ENCODE assay signal across 12 cellular contexts in the genomic region with DNA sequence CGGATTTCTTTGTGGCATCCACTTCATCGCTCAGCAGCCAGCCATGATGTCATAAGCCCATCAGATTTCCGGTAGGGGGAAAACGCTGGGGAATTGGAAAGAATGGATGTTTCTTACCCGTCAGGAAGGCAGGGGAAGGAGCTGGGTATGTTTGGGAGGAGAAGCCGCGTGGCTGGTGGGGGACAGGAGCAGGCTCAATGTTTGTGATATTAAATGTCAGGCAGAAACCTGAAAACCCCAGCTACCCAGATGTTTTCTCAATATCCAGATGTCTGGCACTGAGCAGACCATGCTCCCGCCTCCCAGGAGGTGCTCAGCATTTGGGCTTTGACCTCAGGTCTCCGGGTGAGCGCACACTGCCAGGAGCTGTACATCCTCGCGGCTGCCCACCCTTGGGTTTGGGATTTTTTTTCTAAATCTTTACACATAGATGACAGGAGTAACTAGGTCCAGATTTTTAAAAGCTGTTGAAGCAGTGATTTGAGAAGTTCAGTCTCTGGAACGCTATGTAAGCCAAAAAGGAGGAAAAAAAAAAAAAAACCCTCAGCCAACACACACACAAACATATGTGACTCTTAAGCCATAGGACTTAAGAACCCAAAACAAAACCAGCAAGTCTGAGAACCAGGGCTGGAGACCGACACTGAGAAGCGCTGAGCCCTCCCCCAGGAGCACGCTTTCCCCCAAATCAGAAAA.
DNase-seq lines count a peak whose midpoint lies in the region; ATAC-seq, FAIRE-seq and TF ChIP-seq lines count a peak whose summit lies in the region.
"Had no signal": no experiment of that assay in that cellular context is flagged by ENCODE, and none has a peak within 500 bp of the region (broad histone marks: within the 10 kb centered on the region; RNA-seq: fewer than 3 reads in every experiment).

No MANE protein-coding gene starts in this region.

- H3K9ac ChIP-seq in kidney (ENCODE audit: low read length in 2 of 2) = peak overlapping the region in 1 of 2 donors; percentile 3

- DNase-seq in ELF-1 (ENCODE audit: low read depth, low spot score) (peak; percentile 49), SK-MEL-5 (ENCODE audit: low read depth, low spot score) (peak; percentile 84), globus pallidus (ENCODE audit: low spot score) (peak; percentile 51), prostate gland (ENCODE audit: low spot score) (no peak), kidney (no peak)
- DNase-seq: activated T-cell treated with anti-CD3 and anti-CD28 coated beads, Interleukin-2, amount 50 U/mL, for 24 hours; NCI-H510A; T-helper 2 cell; upper lobe of left lung had no signal

- H3K9me3 ChIP-seq in prostate gland = no peaks in the 10 kb centered on the region
- no peaks in the 10 kb centered on the region for H3K9me3 ChIP-seq in kidney (ENCODE audit: control insufficient read depth in 1 of 2, low read length in 2 of 2)
- H3K9me3 ChIP-seq: upper lobe of left lung had no signal

- in situ Hi-C loops in SK-MEL-5 (cut with HindIII; ENCODE audit: low pct_unique_long_range_greater_than_20kb, low sequenced_read_pairs) = loop anchor here (25.0 kb wide), 1 partner anchor 102 kb away; the partner anchor contains the start of gene TCF20

- H3K4me1 ChIP-seq in prostate gland (replicated peaks) (peaks cover 19% of the 10 kb centered on the region), kidney (ENCODE audit: control insufficient read depth in 1 of 2, insufficient read depth in 1 of 2, low read depth in 1 of 2, low read length in 2 of 2) (peaks cover 10 to 11% of the 10 kb centered on the region in 2 donors)

- TF ChIP-seq POLR2A in prostate gland (IDR thresholded peaks at IDR 0.05) = no peak

- FAIRE-seq in kidney (lab: Jason Lieb, UNC) = no peak

- no peak overlapping the region for H3K4me3 ChIP-seq in prostate gland
- H3K4me3 ChIP-seq in kidney (ENCODE audit: low read length in 2 of 2) = no peak overlapping the region
- H3K4me3 ChIP-seq: upper lobe of left lung had no signal

- H3K27ac ChIP-seq in prostate gland = peak overlapping the region; percentile 57 to 58
- H3K27ac ChIP-seq in kidney (ENCODE audit: low read depth in 2 of 2, low read length in 2 of 2) = no peak overlapping the region

- intact Hi-C loops in prostate gland (cut with DNase I) = no loop called here
- intact Hi-C loops in kidney (cut with DNase I) = no loop called here

- no peak for ATAC-seq in activated CD4-positive, CD25-positive, alpha-beta regulatory T cell treated with anti-CD3 and anti-CD28 coated beads, Interleukin-2, amount 50 U/mL, for 24 hours
- ATAC-seq in GM21529 (IDR thresholded peaks at IDR 0.05; ENCODE audit: unreplicated experiment) (no peak), GM18861 (IDR thresholded peaks at IDR 0.05; ENCODE audit: unreplicated experiment) (no peak)

- H3K27me3 ChIP-seq in prostate gland (replicated peaks; ENCODE audit: insufficient read depth) = no peaks in the 10 kb centered on the region

- H3K36me3 ChIP-seq in prostate gland (no peaks in the 10 kb centered on the region), kidney (ENCODE audit: control insufficient read depth in 1 of 2, insufficient read depth in 2 of 2, low read length in 2 of 2) (no peaks in the 10 kb centered on the region)
- H3K36me3 ChIP-seq: upper lobe of left lung had no signal

- WGBS in prostate gland = 27% methylated on average over 16 of the region's 16 CpGs

- TF ChIP-seq CTCF in prostate gland (IDR thresholded peaks at IDR 0.05) (no peak), kidney (IDR thresholded peaks at IDR 0.05; ENCODE audit: borderline replicate concordance, extremely low read depth, insufficient read depth) (no peak)

Comparison
In these comparisons a context has a peak if more than half of its experiments do, and no peak if none do; other contexts are left out.
1. DNase-seq: peak in ELF-1 (single experiment), SK-MEL-5 (single experiment) and globus pallidus (single experiment); none in prostate gland (single experiment) and kidney (single experiment).
2. H3K27ac ChIP-seq: peak in prostate gland (2 of 2); none in kidney (0 of 2).